Comparison of ENCODE assay signal across 10 cellular contexts in the genomic region with DNA sequence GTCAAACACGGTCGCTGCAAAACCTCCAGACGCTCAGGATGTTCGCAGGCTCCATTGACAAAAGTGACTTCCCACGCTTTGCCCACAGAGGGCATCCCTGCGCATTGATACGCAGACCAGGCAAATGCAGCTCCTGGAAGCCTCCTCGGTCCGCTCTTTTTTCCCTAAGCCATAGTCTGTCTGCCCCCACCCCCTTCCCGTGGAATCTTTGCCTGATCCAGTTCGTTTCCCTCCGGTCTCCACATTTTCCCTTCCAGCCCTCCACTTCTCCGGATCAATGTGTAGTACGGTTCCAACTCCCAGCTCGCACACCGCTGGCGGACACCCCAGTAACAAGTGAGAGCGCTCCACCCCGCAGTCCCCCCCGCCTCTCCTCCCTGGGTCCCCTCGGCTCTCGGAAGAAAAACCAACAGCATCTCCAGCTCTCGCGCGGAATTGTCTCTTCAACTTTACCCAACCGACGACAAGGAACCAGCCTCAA. TPM values are rescaled to one million over a fixed set of nuclear protein-coding genes. Genes with fewer than 3 reads are reported as not detected.
DNase-seq lines count a peak whose midpoint lies in the region; ATAC-seq and TF ChIP-seq lines count a peak whose summit lies in the region.
"Had no signal": no experiment of that assay in that cellular context is flagged by ENCODE, and none has a peak within 500 bp of the region (broad histone marks: within the 10 kb centered on the region; RNA-seq: fewer than 3 reads in every experiment).

A gene with protein sequence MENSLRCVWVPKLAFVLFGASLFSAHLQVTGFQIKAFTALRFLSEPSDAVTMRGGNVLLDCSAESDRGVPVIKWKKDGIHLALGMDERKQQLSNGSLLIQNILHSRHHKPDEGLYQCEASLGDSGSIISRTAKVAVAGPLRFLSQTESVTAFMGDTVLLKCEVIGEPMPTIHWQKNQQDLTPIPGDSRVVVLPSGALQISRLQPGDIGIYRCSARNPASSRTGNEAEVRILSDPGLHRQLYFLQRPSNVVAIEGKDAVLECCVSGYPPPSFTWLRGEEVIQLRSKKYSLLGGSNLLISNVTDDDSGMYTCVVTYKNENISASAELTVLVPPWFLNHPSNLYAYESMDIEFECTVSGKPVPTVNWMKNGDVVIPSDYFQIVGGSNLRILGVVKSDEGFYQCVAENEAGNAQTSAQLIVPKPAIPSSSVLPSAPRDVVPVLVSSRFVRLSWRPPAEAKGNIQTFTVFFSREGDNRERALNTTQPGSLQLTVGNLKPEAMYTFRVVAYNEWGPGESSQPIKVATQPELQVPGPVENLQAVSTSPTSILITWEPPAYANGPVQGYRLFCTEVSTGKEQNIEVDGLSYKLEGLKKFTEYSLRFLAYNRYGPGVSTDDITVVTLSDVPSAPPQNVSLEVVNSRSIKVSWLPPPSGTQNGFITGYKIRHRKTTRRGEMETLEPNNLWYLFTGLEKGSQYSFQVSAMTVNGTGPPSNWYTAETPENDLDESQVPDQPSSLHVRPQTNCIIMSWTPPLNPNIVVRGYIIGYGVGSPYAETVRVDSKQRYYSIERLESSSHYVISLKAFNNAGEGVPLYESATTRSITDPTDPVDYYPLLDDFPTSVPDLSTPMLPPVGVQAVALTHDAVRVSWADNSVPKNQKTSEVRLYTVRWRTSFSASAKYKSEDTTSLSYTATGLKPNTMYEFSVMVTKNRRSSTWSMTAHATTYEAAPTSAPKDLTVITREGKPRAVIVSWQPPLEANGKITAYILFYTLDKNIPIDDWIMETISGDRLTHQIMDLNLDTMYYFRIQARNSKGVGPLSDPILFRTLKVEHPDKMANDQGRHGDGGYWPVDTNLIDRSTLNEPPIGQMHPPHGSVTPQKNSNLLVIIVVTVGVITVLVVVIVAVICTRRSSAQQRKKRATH (N-terminal part only) (plus strand): TSS at position 307 of the 481 bp plus-strand sequence. CDS start 591 bp downstream, outside the sequence.

- H3K4me1 Mint-ChIP-seq in naive thymus-derived CD8-positive, alpha-beta T cell = peaks cover 0 to 5% (median 3%) of the 10 kb centered on the region in 4 donors

- H3K9me3 ChIP-seq in upper lobe of left lung = no peaks in the 10 kb centered on the region
- H3K9me3 ChIP-seq: neutrophil had no signal

- DNase-seq in NCI-H146 (lab: John Stamatoyannopoulos, UW) (peak; percentile 90), brain microvascular endothelial cell (peak; percentile 36), left kidney (ENCODE audit: low read depth, low spot score) (peak; percentile 94), upper lobe of left lung (peak; percentile 32 to 37), OCI-M2 (lab: John Stamatoyannopoulos, UW; ENCODE audit: unreplicated experiment) (no peak)
- no peak for DNase-seq in naive thymus-derived CD8-positive, alpha-beta T cell

- H3K36me3 ChIP-seq in brain microvascular endothelial cell (replicated peaks) (no peaks in the 10 kb centered on the region), upper lobe of left lung (no peaks in the 10 kb centered on the region)
- H3K36me3 ChIP-seq: neutrophil had no signal

- H3K36me3 Mint-ChIP-seq in naive thymus-derived CD8-positive, alpha-beta T cell = peaks cover 0 to 5% (median 3%) of the 10 kb centered on the region in 3 donors

- no peak within 1 kb of the TSS for H3K27ac ChIP-seq in brain microvascular endothelial cell
- H3K27ac ChIP-seq in upper lobe of left lung = no peak within 1 kb of the TSS
- H3K27ac ChIP-seq: neutrophil had no signal

- no peak for ATAC-seq in upper lobe of left lung (ENCODE audit: low FRiP score in 2 of 2)
- no peak for ATAC-seq in naive thymus-derived CD8-positive, alpha-beta T cell
- ATAC-seq in HG02852 (IDR thresholded peaks at IDR 0.05; ENCODE audit: unreplicated experiment) = no peak
- ATAC-seq: K562 had no signal

- H3K4me3 Mint-ChIP-seq in naive thymus-derived CD8-positive, alpha-beta T cell = no peak within 1 kb of the TSS

- H3K4me1 ChIP-seq in upper lobe of left lung = peaks cover 0 to 27% (median 2%) of the 10 kb centered on the region in 4 donors

- in situ Hi-C loops in brain microvascular endothelial cell (cut with HindIII; ENCODE audit: low pct_ligation_motif_present, low sequenced_read_pairs) = no loop called here

- WGBS in upper lobe of left lung, 2 donors = 4 to 5% methylated on average over 22 to 27 of the region's 27 CpGs

- TF ChIP-seq CTCF in GM12874 (IDR thresholded peaks at IDR 0.05; ENCODE audit: insufficient read depth, low read depth, low read length) (peak; percentile 37), brain microvascular endothelial cell (IDR thresholded peaks at IDR 0.05; ENCODE audit: low read depth, low read length, missing control alignments) (peak; percentile 66), upper lobe of left lung (IDR thresholded peaks at IDR 0.05) (peak in 3 of 6 experiments; percentile 11 to 31 (median 16))

- H3K4me3 ChIP-seq in brain microvascular endothelial cell (ENCODE audit: low read depth, low read length) (peak within 1 kb of the TSS; percentile 48), upper lobe of left lung (peak within 1 kb of the TSS; percentile 6 to 36 (median 20))
- H3K4me3 ChIP-seq: K562 had no signal

- POLR2A ChIA-PET in naive thymus-derived CD8-positive, alpha-beta T cell (lab: Charles Lee) = no interaction called here

- peaks cover 0 to 14% (median 9%) of the 10 kb centered on the region in 9 donors for H3K9me3 Mint-ChIP-seq in naive thymus-derived CD8-positive, alpha-beta T cell

- H3K27ac Mint-ChIP-seq in naive thymus-derived CD8-positive, alpha-beta T cell = peak within 1 kb of the TSS in 1 of 10 donors; percentile 21

- H3K27me3 ChIP-seq in brain microvascular endothelial cell (replicated peaks) (peaks cover 2% of the 10 kb centered on the region), upper lobe of left lung (peaks cover 0 to 16% (median 4%) of the 10 kb centered on the region in 4 donors)

- TF ChIP-seq EP300 in upper lobe of left lung (IDR thresholded peaks at IDR 0.05) = no peak

- H3K27me3 Mint-ChIP-seq in naive thymus-derived CD8-positive, alpha-beta T cell = peaks cover 17 to 52% (median 42%) of the 10 kb centered on the region in 5 donors

- no peak for TF ChIP-seq POLR2A in upper lobe of left lung (IDR thresholded peaks at IDR 0.05)

RNA-seq across cellular contexts. Expression of the gene that starts here (rescaled TPM):
- 1 to 10 TPM in 3 of 6 donors, under 1 TPM in 3; 0.33 to 3.5 (median 1.0) TPM for total RNA-seq in upper lobe of left lung
- not detected for total RNA-seq in naive thymus-derived CD8-positive, alpha-beta T cell
- polyA plus RNA-seq in naive thymus-derived CD8-positive, alpha-beta T cell = not detected
- total RNA-seq: K562 had no signal
- polyA plus RNA-seq: K562 had no signal

Comparison
In these comparisons a context has a peak if more than half of its experiments do, and no peak if none do; other contexts are left out.
1. DNase-seq: peak in NCI-H146 (single experiment), brain microvascular endothelial cell (single experiment), left kidney (single experiment) and upper lobe of left lung (2 of 2); none in OCI-M2 (single experiment) and naive thymus-derived CD8-positive, alpha-beta T cell (0 of 10).